In the genomic region with DNA sequence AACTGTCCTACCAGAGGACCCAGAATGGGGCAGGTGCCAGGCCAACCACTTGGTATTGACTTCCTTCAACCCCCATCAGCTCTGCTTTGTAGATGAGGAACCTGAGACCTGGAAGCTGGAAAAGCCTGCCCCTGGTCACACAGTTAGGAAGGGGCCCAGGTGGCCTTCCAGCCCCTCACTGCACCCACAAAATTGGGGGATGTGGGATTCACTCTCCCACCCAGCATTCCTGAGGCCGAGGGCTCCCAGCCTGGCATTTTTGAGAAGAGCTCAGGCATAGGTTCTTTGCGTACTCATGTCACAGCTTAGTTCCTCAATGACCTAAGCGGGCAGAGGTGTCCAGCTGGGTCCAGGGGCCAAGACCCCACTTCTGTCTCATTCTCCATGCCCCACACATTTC, we compare ENCODE assay signal across 34 cellular contexts. TPM values are rescaled to one million over a fixed set of nuclear protein-coding genes. Genes with fewer than 3 reads are reported as not detected.
"Had no signal": no experiment of that assay in that cellular context is flagged by ENCODE, and none has a peak within 500 bp of the region (broad histone marks: within the 10 kb centered on the region; RNA-seq: fewer than 3 reads in every experiment).

No MANE protein-coding gene starts in this region.

- H3K27ac ChIP-seq: brain microvascular endothelial cell, coronary artery, dorsolateral prefrontal cortex, WERI-Rb-1 had no signal

- DNase-seq: activated B cell treated with CpG ODN at 0.5 μM for 24 hours; activated CD4-positive, alpha-beta T cell treated with anti-CD3 and anti-CD28 coated beads for 48 hours; activated CD4-positive, alpha-beta T cell treated with anti-CD3 and anti-CD28 coated beads, Interleukin-2, amount 50 U/mL, for 1 hour; activated CD4-positive, alpha-beta T cell treated with anti-CD3 and anti-CD28 coated beads, Interleukin-2, amount 50 U/mL, for 48 hours; activated CD8-positive, alpha-beta memory T cell treated with anti-CD3 and anti-CD28 coated beads, Interleukin-2, amount 10 ng/mL, durations not matched to agents 7 days and 5 days; activated CD8-positive, alpha-beta memory T cell treated with anti-CD3 and anti-CD28 coated beads, Interleukin-2, amount 50 U/mL, for 4 hours; activated CD8-positive, alpha-beta T cell treated with anti-CD3 and anti-CD28 coated beads, Interleukin-2, amount 10 ng/mL, durations not matched to agents 7 days and 5 days; activated gamma-delta T cell treated with Interleukin-2 at 50 U/mL for 16 hours; activated naive CD4-positive, alpha-beta T cell treated with anti-CD3 and anti-CD28 coated beads, Interleukin-2, amount 50 U/mL, for 16 hours; activated naive CD4-positive, alpha-beta T cell treated with Interleukin-2 at 50 U/mL for 16 hours; activated T-cell treated with anti-CD3 and anti-CD28 coated beads, Interleukin-2, amount 50 U/mL, for 1 hour; activated T-cell treated with anti-CD3 and anti-CD28 coated beads, Interleukin-2, amount 50 U/mL, for 48 hours; amniotic stem cell; anterior cingulate cortex; brain microvascular endothelial cell; effector memory CD4-positive, alpha-beta T cell; endodermal cell; foreskin fibroblast; T-cell; T1000; WERI-Rb-1 had no signal

- H3K27me3 Mint-ChIP-seq: activated B cell treated with CpG ODN at 0.5 μM for 24 hours; activated CD8-positive, alpha-beta memory T cell treated with anti-CD3 and anti-CD28 coated beads, Interleukin-2, amount 10 ng/mL, durations not matched to agents 7 days and 5 days; activated naive CD8-positive, alpha-beta T cell; central memory CD8-positive, alpha-beta T cell; dendritic cell treated with granulocyte-macrophage colony-stimulating factor and Interleukin-4, amounts not matched to agents 40 ng/mL and 50 ng/mL, for 4 days; T-cell had no signal

- H3K27me3 ChIP-seq: brain microvascular endothelial cell had no signal

- H3K4me3 Mint-ChIP-seq: activated B cell treated with CpG ODN at 0.5 μM for 24 hours; activated CD8-positive, alpha-beta memory T cell treated with anti-CD3 and anti-CD28 coated beads, Interleukin-2, amount 10 ng/mL, durations not matched to agents 7 days and 5 days; activated CD8-positive, alpha-beta T cell treated with anti-CD3 and anti-CD28 coated beads, Interleukin-2, amount 10 ng/mL, durations not matched to agents 7 days and 5 days; activated naive CD8-positive, alpha-beta T cell; activated T-helper 1 cell treated with anti-CD3 and anti-CD28 coated beads, Interleukin-12 subunit alpha, Interleukin-12 subunit beta, Interleukin-2, Interleukin-4 antibody, amounts not matched to agents 30 ng/mL and 10 ng/mL and 1 ng/mL, durations not matched to agents 14 hours and 24 hours and 36 hours; central memory CD8-positive, alpha-beta T cell; dendritic cell treated with granulocyte-macrophage colony-stimulating factor and Interleukin-4, amounts not matched to agents 40 ng/mL and 50 ng/mL, for 4 days; endodermal cell; T-cell; T-helper 1 cell treated with Interleukin-12 subunit alpha and Interleukin-12 subunit beta and Interleukin-4 antibody, amounts not matched to agents 30 μg/mL and 1 μg/mL, for 36 hours; T-helper 2 cell treated with Interferon-gamma antibody and Interleukin-4, amounts not matched to agents 5 μg/mL and 100 μg/mL, for 36 hours had no signal

- H3K4me1 Mint-ChIP-seq: activated B cell treated with CpG ODN at 0.5 μM for 24 hours; activated CD8-positive, alpha-beta memory T cell treated with anti-CD3 and anti-CD28 coated beads, Interleukin-2, amount 10 ng/mL, durations not matched to agents 7 days and 5 days; central memory CD8-positive, alpha-beta T cell; T-cell had no signal

- H3K27ac Mint-ChIP-seq: activated B cell treated with CpG ODN at 0.5 μM for 24 hours; activated CD8-positive, alpha-beta memory T cell treated with anti-CD3 and anti-CD28 coated beads, Interleukin-2, amount 10 ng/mL, durations not matched to agents 7 days and 5 days; activated CD8-positive, alpha-beta T cell treated with anti-CD3 and anti-CD28 coated beads, Interleukin-2, amount 10 ng/mL, durations not matched to agents 7 days and 5 days; activated naive CD8-positive, alpha-beta T cell; activated T-helper 1 cell treated with anti-CD3 and anti-CD28 coated beads, Interleukin-12 subunit alpha, Interleukin-12 subunit beta, Interleukin-2, Interleukin-4 antibody, amounts not matched to agents 30 ng/mL and 10 ng/mL and 1 ng/mL, durations not matched to agents 14 hours and 24 hours and 36 hours; activated T-helper 2 cell treated with anti-CD3 and anti-CD28 coated beads, Interferon-gamma antibody, Interleukin-2, Interleukin-4, amounts not matched to agents 10 μg/mL and 5 μg/mL and 100 μg/mL, durations not matched to agents 14 hours and 24 hours and 36 hours; dendritic cell treated with granulocyte-macrophage colony-stimulating factor and Interleukin-4, amounts not matched to agents 40 ng/mL and 50 ng/mL, for 4 days; endodermal cell; T-cell; T-helper 1 cell treated with Interleukin-12 subunit alpha and Interleukin-12 subunit beta and Interleukin-4 antibody, amounts not matched to agents 30 μg/mL and 1 μg/mL, for 36 hours; T-helper 2 cell treated with Interferon-gamma antibody and Interleukin-4, amounts not matched to agents 5 μg/mL and 100 μg/mL, for 36 hours had no signal

- H3K36me3 Mint-ChIP-seq: activated CD8-positive, alpha-beta memory T cell treated with anti-CD3 and anti-CD28 coated beads, Interleukin-2, amount 10 ng/mL, durations not matched to agents 7 days and 5 days; activated naive CD8-positive, alpha-beta T cell; T-cell had no signal

- ATAC-seq: activated CD4-positive, CD25-positive, alpha-beta regulatory T cell treated with anti-CD3 and anti-CD28 coated beads, Interleukin-2, amount 50 U/mL, for 24 hours; activated CD8-positive, alpha-beta memory T cell treated with anti-CD3 and anti-CD28 coated beads, Interleukin-2, amount 10 ng/mL, durations not matched to agents 7 days and 5 days; activated CD8-positive, alpha-beta T cell treated with anti-CD3 and anti-CD28 coated beads, Interleukin-2, amount 10 ng/mL, durations not matched to agents 7 days and 5 days; esophagus mucosa; T-cell had no signal

- H3K4me3 ChIP-seq: coronary artery, dorsolateral prefrontal cortex had no signal

- H3K36me3 ChIP-seq: brain microvascular endothelial cell, WERI-Rb-1 had no signal

- H3K9me3 Mint-ChIP-seq: activated B cell treated with CpG ODN at 0.5 μM for 24 hours; activated T-helper 1 cell treated with anti-CD3 and anti-CD28 coated beads, Interleukin-12 subunit alpha, Interleukin-12 subunit beta, Interleukin-2, Interleukin-4 antibody, amounts not matched to agents 30 ng/mL and 10 ng/mL and 1 ng/mL, durations not matched to agents 14 hours and 24 hours and 36 hours; activated T-helper 2 cell treated with anti-CD3 and anti-CD28 coated beads, Interferon-gamma antibody, Interleukin-2, Interleukin-4, amounts not matched to agents 10 μg/mL and 5 μg/mL and 100 μg/mL, durations not matched to agents 14 hours and 24 hours and 36 hours; central memory CD8-positive, alpha-beta T cell; dendritic cell treated with granulocyte-macrophage colony-stimulating factor and Interleukin-4, amounts not matched to agents 40 ng/mL and 50 ng/mL, for 4 days; endodermal cell; T-cell; T-helper 1 cell treated with Interleukin-12 subunit alpha and Interleukin-12 subunit beta and Interleukin-4 antibody, amounts not matched to agents 30 μg/mL and 1 μg/mL, for 36 hours; T-helper 2 cell treated with Interferon-gamma antibody and Interleukin-4, amounts not matched to agents 5 μg/mL and 100 μg/mL, for 36 hours had no signal

RNA-seq across cellular contexts. Expression of a gene that starts 46.1 kb away (rescaled TPM):
- total RNA-seq: activated B cell treated with CpG ODN at 0.5 μM for 24 hours; activated CD8-positive, alpha-beta memory T cell treated with anti-CD3 and anti-CD28 coated beads for 36 hours; activated CD8-positive, alpha-beta memory T cell treated with anti-CD3 and anti-CD28 coated beads, Interleukin-2, amount 10 ng/mL, durations not matched to agents 7 days and 5 days; activated CD8-positive, alpha-beta T cell treated with anti-CD3 and anti-CD28 coated beads, Interleukin-2, amount 10 ng/mL, durations not matched to agents 7 days and 5 days; activated T-helper 1 cell treated with anti-CD3 and anti-CD28 coated beads, Interleukin-12 subunit alpha, Interleukin-12 subunit beta, Interleukin-2, Interleukin-4 antibody, amounts not matched to agents 30 ng/mL and 10 ng/mL and 1 ng/mL, durations not matched to agents 14 hours and 24 hours and 36 hours; activated T-helper 2 cell treated with anti-CD3 and anti-CD28 coated beads, Interferon-gamma antibody, Interleukin-2, Interleukin-4, amounts not matched to agents 10 μg/mL and 5 μg/mL and 100 μg/mL, durations not matched to agents 14 hours and 24 hours and 36 hours; epithelial cell of proximal tubule; T-cell had no signal
